ENCODE assay signal across 21 cellular contexts in the genomic region with DNA sequence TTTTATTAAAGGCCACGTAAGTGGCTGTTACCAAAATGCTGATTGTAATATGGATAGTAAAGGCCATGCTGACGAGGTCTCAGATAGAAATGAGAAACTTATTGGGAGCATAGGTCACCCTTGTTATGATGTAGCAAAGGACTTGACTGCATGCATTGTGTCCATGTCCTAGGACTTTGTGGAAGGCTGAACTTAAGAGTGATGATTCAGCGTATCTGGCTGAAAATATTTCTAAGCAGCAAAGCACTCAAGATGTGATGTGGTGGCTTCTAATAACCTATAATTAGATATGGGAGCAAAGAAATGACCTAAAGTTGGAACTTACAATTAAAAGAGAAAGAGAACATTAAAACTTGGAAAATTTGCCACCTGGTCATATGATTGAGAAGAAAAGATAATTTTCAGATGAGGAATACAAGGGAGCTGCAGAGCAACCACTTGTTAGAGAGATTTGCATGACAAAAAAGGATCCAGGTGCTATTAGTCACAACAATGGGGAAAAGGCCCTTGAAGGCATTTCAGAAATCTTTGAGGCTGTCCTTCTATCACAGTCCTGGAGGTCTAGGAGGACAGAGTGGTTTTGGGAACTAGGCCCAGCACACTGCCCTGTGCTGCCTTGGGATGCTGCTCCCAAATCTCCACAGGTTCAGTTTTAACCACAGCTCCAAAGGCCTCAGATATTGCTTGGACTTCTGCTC.
"Had no signal": no experiment of that assay in that cellular context is flagged by ENCODE, and none has a peak within 500 bp of the region (broad histone marks: within the 10 kb centered on the region; RNA-seq: fewer than 3 reads in every experiment).

No MANE protein-coding gene starts in this region.

- H3K27me3 Mint-ChIP-seq: naive thymus-derived CD8-positive, alpha-beta T cell had no signal

- H3K4me3 ChIP-seq: colonic mucosa, esophagus squamous epithelium, gastroesophageal sphincter, mucosa of descending colon, right atrium auricular region, stomach, thoracic aorta, transverse colon had no signal

- FAIRE-seq: islet of Langerhans, small intestine had no signal

- H3K4me1 ChIP-seq: colonic mucosa, esophagus squamous epithelium, gastroesophageal sphincter, right atrium auricular region, transverse colon had no signal

- H3K4me1 Mint-ChIP-seq: naive thymus-derived CD8-positive, alpha-beta T cell; neural crest cell had no signal

- DNase-seq: colonic mucosa; dermis blood vessel endothelial cell; esophagus squamous epithelium; foreskin fibroblast; glutamatergic neuron; kidney glomerular epithelial cell; mammary epithelial cell; mucosa of descending colon; naive thymus-derived CD8-positive, alpha-beta T cell; small intestine; stimulated activated CD4-positive, alpha-beta T cell treated with anti-CD3 and anti-CD28 coated beads, Interleukin-12 subunit alpha, Interleukin-12 subunit beta, amount 100 ng/mL, for 4 hours; stimulated activated naive CD4-positive, alpha-beta T cell; stomach; substantia nigra; transverse colon had no signal

- H3K27ac Mint-ChIP-seq: naive thymus-derived CD8-positive, alpha-beta T cell had no signal

- H3K9me3 ChIP-seq: colonic mucosa, esophagus squamous epithelium, gastroesophageal sphincter, mucosa of descending colon, right atrium auricular region, stomach, thoracic aorta, transverse colon had no signal

- H3K27me3 ChIP-seq: colonic mucosa, esophagus squamous epithelium, gastroesophageal sphincter, right atrium auricular region, stomach, transverse colon had no signal

- H3K36me3 ChIP-seq: colonic mucosa, esophagus squamous epithelium, gastroesophageal sphincter, right atrium auricular region, stomach, thoracic aorta, transverse colon had no signal

- H3K36me3 Mint-ChIP-seq: naive thymus-derived CD8-positive, alpha-beta T cell had no signal

- H3K27ac ChIP-seq: colonic mucosa, esophagus squamous epithelium, gastroesophageal sphincter, right atrium auricular region, stomach, thoracic aorta, transverse colon had no signal

- H3K4me3 Mint-ChIP-seq: naive thymus-derived CD8-positive, alpha-beta T cell; neural crest cell had no signal

- ATAC-seq: gastroesophageal sphincter; left lobe of liver; naive thymus-derived CD8-positive, alpha-beta T cell had no signal
